3 cellular contexts compared by ENCODE assay signal in the genomic region with DNA sequence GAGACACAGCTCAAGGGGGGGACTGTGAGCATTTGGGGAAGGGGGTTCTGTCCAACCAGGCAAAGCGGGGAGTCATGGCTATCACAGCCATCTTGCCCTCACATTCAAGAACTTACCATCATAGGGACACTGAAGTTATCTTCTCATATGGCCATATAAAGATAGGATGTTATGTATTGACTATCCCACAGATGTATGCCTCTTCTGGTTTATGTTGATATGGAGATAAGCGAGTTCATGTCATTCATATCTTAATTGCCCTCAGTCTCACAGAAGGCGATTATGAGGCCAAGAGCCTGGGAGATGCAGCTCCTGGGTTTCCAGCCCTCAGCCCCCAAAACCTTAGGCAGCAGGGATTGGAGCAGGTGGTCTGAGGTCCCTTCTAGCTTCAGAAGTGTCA.
TF ChIP-seq lines count a peak whose summit lies in the region.

No MANE protein-coding gene starts in this region.

TF ChIP-seq in SK-N-SH, 30 proteins besides CTCF, POLR2A, EP300 and RAD21:
- TF ChIP-seq POLR2AphosphoS5 (IDR thresholded peaks at IDR 0.05; ENCODE audit: low read depth, low read length) (peak; percentile 37; the same call in 1 of the 2 replicates), GATA2 (CRISPR knock-in tag; IDR thresholded peaks at IDR 0.05) (peak; percentile 63; the same call in 1 of the 2 replicates), FOXJ3 (CRISPR knock-in tag; IDR thresholded peaks at IDR 0.05) (no peak)
TF ChIP-seq in SK-N-SH: peak in this region for 2.

TF ChIP-seq in SK-N-SH treated with all-trans-retinoic acid at 6 μM for 48 hours, 23 proteins besides CTCF, POLR2A, EP300 and RAD21:
- no peak for TF ChIP-seq GLIS3 (CRISPR knock-in tag; IDR thresholded peaks at IDR 0.05)
- TF ChIP-seq CSDC2 (CRISPR knock-in tag; IDR thresholded peaks at IDR 0.05): no peak
- no peak for TF ChIP-seq RARB (CRISPR knock-in tag; IDR thresholded peaks at IDR 0.05)
- TF ChIP-seq PPARA (CRISPR knock-in tag; IDR thresholded peaks at IDR 0.05; ENCODE audit: borderline replicate concordance): no peak
- no peak for TF ChIP-seq BACH2 (CRISPR knock-in tag; IDR thresholded peaks at IDR 0.05; ENCODE audit: borderline replicate concordance)
- TF ChIP-seq, protein P1, sequence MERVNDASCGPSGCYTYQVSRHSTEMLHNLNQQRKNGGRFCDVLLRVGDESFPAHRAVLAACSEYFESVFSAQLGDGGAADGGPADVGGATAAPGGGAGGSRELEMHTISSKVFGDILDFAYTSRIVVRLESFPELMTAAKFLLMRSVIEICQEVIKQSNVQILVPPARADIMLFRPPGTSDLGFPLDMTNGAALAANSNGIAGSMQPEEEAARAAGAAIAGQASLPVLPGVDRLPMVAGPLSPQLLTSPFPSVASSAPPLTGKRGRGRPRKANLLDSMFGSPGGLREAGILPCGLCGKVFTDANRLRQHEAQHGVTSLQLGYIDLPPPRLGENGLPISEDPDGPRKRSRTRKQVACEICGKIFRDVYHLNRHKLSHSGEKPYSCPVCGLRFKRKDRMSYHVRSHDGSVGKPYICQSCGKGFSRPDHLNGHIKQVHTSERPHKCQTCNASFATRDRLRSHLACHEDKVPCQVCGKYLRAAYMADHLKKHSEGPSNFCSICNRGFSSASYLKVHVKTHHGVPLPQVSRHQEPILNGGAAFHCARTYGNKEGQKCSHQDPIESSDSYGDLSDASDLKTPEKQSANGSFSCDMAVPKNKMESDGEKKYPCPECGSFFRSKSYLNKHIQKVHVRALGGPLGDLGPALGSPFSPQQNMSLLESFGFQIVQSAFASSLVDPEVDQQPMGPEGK (CRISPR knock-in tag; IDR thresholded peaks at IDR 0.05; ENCODE audit: borderline replicate concordance): no peak
- no peak for TF ChIP-seq ZFP30 (CRISPR knock-in tag; IDR thresholded peaks at IDR 0.05)
- TF ChIP-seq SNAI2 (CRISPR knock-in tag; IDR thresholded peaks at IDR 0.05): no peak

TF ChIP-seq in GM12878, 131 proteins besides CTCF, POLR2A, EP300 and RAD21:
- TF ChIP-seq, protein P2, sequence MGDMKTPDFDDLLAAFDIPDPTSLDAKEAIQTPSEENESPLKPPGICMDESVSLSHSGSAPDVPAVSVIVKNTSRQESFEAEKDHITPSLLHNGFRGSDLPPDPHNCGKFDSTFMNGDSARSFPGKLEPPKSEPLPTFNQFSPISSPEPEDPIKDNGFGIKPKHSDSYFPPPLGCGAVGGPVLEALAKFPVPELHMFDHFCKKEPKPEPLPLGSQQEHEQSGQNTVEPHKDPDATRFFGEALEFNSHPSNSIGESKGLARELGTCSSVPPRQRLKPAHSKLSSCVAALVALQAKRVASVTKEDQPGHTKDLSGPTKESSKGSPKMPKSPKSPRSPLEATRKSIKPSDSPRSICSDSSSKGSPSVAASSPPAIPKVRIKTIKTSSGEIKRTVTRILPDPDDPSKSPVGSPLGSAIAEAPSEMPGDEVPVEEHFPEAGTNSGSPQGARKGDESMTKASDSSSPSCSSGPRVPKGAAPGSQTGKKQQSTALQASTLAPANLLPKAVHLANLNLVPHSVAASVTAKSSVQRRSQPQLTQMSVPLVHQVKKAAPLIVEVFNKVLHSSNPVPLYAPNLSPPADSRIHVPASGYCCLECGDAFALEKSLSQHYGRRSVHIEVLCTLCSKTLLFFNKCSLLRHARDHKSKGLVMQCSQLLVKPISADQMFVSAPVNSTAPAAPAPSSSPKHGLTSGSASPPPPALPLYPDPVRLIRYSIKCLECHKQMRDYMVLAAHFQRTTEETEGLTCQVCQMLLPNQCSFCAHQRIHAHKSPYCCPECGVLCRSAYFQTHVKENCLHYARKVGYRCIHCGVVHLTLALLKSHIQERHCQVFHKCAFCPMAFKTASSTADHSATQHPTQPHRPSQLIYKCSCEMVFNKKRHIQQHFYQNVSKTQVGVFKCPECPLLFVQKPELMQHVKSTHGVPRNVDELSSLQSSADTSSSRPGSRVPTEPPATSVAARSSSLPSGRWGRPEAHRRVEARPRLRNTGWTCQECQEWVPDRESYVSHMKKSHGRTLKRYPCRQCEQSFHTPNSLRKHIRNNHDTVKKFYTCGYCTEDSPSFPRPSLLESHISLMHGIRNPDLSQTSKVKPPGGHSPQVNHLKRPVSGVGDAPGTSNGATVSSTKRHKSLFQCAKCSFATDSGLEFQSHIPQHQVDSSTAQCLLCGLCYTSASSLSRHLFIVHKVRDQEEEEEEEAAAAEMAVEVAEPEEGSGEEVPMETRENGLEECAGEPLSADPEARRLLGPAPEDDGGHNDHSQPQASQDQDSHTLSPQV (IDR thresholded peaks at IDR 0.05): no peak
- TF ChIP-seq NR2F1 (conservative IDR thresholded peaks at IDR 0.05): no peak
- no peak for TF ChIP-seq RBBP5 (conservative IDR thresholded peaks at IDR 0.05)
- TF ChIP-seq, protein P3, sequence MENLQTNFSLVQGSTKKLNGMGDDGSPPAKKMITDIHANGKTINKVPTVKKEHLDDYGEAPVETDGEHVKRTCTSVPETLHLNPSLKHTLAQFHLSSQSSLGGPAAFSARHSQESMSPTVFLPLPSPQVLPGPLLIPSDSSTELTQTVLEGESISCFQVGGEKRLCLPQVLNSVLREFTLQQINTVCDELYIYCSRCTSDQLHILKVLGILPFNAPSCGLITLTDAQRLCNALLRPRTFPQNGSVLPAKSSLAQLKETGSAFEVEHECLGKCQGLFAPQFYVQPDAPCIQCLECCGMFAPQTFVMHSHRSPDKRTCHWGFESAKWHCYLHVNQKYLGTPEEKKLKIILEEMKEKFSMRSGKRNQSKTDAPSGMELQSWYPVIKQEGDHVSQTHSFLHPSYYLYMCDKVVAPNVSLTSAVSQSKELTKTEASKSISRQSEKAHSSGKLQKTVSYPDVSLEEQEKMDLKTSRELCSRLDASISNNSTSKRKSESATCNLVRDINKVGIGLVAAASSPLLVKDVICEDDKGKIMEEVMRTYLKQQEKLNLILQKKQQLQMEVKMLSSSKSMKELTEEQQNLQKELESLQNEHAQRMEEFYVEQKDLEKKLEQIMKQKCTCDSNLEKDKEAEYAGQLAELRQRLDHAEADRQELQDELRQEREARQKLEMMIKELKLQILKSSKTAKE (IDR thresholded peaks at IDR 0.05; ENCODE audit: low read depth, poor library complexity, severe bottlenecking): no peak
- no peak for TF ChIP-seq BMI1 (IDR thresholded peaks at IDR 0.05; ENCODE audit: borderline replicate concordance)
- no peak for TF ChIP-seq STAT3 (IDR thresholded peaks at IDR 0.05; ENCODE audit: low read depth, low read length)
- TF ChIP-seq MYC (IDR thresholded peaks at IDR 0.05; ENCODE audit: insufficient read depth, insufficient read length, insufficient replicate concordance, low read length, severe bottlenecking): no peak
- TF ChIP-seq POLR2AphosphoS5 (IDR thresholded peaks at IDR 0.05; ENCODE audit: low read length): no peak
- no peak for TF ChIP-seq BCL11A (IDR thresholded peaks at IDR 0.05; ENCODE audit: low read depth, low read length)
- TF ChIP-seq, protein P4, sequence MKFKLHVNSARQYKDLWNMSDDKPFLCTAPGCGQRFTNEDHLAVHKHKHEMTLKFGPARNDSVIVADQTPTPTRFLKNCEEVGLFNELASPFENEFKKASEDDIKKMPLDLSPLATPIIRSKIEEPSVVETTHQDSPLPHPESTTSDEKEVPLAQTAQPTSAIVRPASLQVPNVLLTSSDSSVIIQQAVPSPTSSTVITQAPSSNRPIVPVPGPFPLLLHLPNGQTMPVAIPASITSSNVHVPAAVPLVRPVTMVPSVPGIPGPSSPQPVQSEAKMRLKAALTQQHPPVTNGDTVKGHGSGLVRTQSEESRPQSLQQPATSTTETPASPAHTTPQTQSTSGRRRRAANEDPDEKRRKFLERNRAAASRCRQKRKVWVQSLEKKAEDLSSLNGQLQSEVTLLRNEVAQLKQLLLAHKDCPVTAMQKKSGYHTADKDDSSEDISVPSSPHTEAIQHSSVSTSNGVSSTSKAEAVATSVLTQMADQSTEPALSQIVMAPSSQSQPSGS (IDR thresholded peaks at IDR 0.05; ENCODE audit: low read length): no peak
- TF ChIP-seq ZNF24 (IDR thresholded peaks at IDR 0.05): no peak
- TF ChIP-seq, protein P5, sequence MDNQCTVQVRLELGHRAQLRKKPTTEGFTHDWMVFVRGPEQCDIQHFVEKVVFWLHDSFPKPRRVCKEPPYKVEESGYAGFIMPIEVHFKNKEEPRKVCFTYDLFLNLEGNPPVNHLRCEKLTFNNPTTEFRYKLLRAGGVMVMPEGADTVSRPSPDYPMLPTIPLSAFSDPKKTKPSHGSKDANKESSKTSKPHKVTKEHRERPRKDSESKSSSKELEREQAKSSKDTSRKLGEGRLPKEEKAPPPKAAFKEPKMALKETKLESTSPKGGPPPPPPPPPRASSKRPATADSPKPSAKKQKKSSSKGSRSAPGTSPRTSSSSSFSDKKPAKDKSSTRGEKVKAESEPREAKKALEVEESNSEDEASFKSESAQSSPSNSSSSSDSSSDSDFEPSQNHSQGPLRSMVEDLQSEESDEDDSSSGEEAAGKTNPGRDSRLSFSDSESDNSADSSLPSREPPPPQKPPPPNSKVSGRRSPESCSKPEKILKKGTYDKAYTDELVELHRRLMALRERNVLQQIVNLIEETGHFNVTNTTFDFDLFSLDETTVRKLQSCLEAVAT (IDR thresholded peaks at IDR 0.05): no peak
- TF ChIP-seq KDM1A (IDR thresholded peaks at IDR 0.05; ENCODE audit: borderline replicate concordance): no peak
- TF ChIP-seq MYB (IDR thresholded peaks at IDR 0.05; ENCODE audit: borderline replicate concordance, low read depth, low read length): no peak
- no peak for TF ChIP-seq CHD2 (IDR thresholded peaks at IDR 0.05; ENCODE audit: borderline replicate concordance, low read depth, low read length)
- TF ChIP-seq PML (IDR thresholded peaks at IDR 0.05; ENCODE audit: low read length): no peak
- no peak for TF ChIP-seq ZBED1 (IDR thresholded peaks at IDR 0.05; ENCODE audit: borderline replicate concordance)
- TF ChIP-seq, protein P6, sequence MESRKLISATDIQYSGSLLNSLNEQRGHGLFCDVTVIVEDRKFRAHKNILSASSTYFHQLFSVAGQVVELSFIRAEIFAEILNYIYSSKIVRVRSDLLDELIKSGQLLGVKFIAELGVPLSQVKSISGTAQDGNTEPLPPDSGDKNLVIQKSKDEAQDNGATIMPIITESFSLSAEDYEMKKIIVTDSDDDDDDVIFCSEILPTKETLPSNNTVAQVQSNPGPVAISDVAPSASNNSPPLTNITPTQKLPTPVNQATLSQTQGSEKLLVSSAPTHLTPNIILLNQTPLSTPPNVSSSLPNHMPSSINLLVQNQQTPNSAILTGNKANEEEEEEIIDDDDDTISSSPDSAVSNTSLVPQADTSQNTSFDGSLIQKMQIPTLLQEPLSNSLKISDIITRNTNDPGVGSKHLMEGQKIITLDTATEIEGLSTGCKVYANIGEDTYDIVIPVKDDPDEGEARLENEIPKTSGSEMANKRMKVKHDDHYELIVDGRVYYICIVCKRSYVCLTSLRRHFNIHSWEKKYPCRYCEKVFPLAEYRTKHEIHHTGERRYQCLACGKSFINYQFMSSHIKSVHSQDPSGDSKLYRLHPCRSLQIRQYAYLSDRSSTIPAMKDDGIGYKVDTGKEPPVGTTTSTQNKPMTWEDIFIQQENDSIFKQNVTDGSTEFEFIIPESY (IDR thresholded peaks at IDR 0.05): no peak
- no peak for TF ChIP-seq SPI1 (IDR thresholded peaks at IDR 0.05; ENCODE audit: borderline replicate concordance, insufficient read depth, low read depth, low read length)
- no peak for TF ChIP-seq BRCA1 (IDR thresholded peaks at IDR 0.05; ENCODE audit: low read depth, low read length)
TF ChIP-seq in GM12878: peak in this region for 0.
